In the genomic region with DNA sequence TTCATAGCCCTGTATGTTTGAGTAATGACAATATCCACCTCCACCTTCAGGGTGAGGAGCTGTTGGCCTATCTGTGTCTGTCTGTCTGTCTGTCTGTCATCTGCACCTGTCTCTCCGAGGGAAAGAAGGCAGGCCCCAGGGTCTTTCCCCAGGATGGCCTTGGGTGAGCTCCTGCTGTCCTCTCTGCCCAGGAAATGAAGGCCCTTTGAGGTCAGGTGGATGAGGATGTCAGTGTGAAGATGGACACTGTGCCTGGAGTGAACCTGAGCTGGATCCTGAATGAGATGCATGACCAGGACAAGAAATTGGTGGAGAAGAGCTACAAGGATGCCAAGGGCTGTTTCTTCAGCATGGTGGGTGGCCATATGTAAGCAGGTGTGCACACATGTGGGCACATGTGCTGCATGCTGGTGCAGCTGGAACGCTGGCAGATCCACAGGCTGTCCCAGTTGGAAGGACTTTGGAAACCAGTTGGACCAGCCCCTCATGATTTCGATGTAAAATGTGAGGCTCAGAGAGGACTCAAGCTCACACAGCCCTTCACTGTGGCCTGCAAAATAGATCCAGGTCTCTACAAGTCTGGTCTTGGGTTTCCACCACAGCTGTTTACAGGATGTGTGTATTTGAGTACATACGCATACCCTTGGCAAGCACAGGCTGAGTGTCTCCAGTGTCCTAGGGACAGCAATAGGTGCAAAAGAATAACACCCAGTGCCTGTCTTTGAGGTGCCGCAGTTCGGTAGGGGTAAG, we compare ENCODE assay signal across 3 cellular contexts. TPM values are rescaled to one million over a fixed set of nuclear protein-coding genes. Genes with fewer than 3 reads are reported as not detected.
"Had no signal": no experiment of that assay in that cellular context is flagged by ENCODE, and none has a peak within 500 bp of the region (broad histone marks: within the 10 kb centered on the region; RNA-seq: fewer than 3 reads in every experiment).

No MANE protein-coding gene starts in this region.

RNA-seq across cellular contexts. Expression of gene USP6, which starts 4.8 kb away (rescaled TPM):
- total RNA-seq: SK-MEL-5, smooth muscle cell had no signal
- polyA plus RNA-seq: neural cell had no signal

RNA-seq across cellular contexts. Expression of gene ZFP3, which starts 42.3 kb away (rescaled TPM):
- total RNA-seq: SK-MEL-5 had no signal
